ENCODE assay signal across 13 cellular contexts in genomic region chr17:47192549-47192948, GRCh38. TPM values are rescaled to one million over a fixed set of nuclear protein-coding genes. Genes with fewer than 3 reads are reported as not detected.
DNase-seq lines count a peak whose midpoint lies in the region; ATAC-seq and TF ChIP-seq lines count a peak whose summit lies in the region.
"Had no signal": no experiment of that assay in that cellular context is flagged by ENCODE, and none has a peak within 500 bp of the region (broad histone marks: within the 10 kb centered on the region; RNA-seq: fewer than 3 reads in every experiment).

No MANE protein-coding gene starts in this region.

- H3K4me1 ChIP-seq in BLaER1: peaks cover 49% of the 10 kb centered on the region
- no peaks in the 10 kb centered on the region for H3K4me1 ChIP-seq in endodermal cell (ENCODE audit: control insufficient read depth, insufficient read depth, low read length)
- H3K4me1 ChIP-seq: prostate gland had no signal

- H3K36me3 ChIP-seq in BLaER1 (no peaks in the 10 kb centered on the region), endodermal cell (ENCODE audit: control insufficient read depth, insufficient read depth, low read length) (no peaks in the 10 kb centered on the region)
- H3K36me3 ChIP-seq: prostate gland had no signal

- peaks cover 10% of the 10 kb centered on the region for H4K20me1 ChIP-seq in BLaER1

- no peaks in the 10 kb centered on the region for H3K36me3 Mint-ChIP-seq in endodermal cell (ENCODE audit: low read depth)

- ATAC-seq in HG02610 (IDR thresholded peaks at IDR 0.05; ENCODE audit: unreplicated experiment) (peak; percentile 26), HG02852 (IDR thresholded peaks at IDR 0.05; ENCODE audit: unreplicated experiment) (no peak), HG03342 (IDR thresholded peaks at IDR 0.05; ENCODE audit: unreplicated experiment) (no peak)
- ATAC-seq: body of pancreas had no signal

- peaks cover 7% of the 10 kb centered on the region for H3K9me3 Mint-ChIP-seq in endodermal cell

- H3K27ac ChIP-seq in BLaER1 (peak overlapping the region; percentile 63; the same call in 1 of the 2 replicates), endodermal cell (ENCODE audit: low read depth, low read length) (no peak overlapping the region)
- H3K27ac ChIP-seq: body of pancreas, prostate gland, SJSA1 had no signal

- H3K9me3 ChIP-seq in BLaER1 (peaks cover 26% of the 10 kb centered on the region), endodermal cell (ENCODE audit: control insufficient read depth, low read length) (no peaks in the 10 kb centered on the region)
- H3K9me3 ChIP-seq: body of pancreas, MG63, prostate gland, SJSA1 had no signal

- WGBS in endodermal cell (ENCODE audit: insufficient coverage in 1 of 2, insufficient read length in 1 of 2), 2 experiments: 90 to 98% methylated on average over 4 to 5 of the region's 6 CpGs

- H3K27me3 ChIP-seq in BLaER1 (no peaks in the 10 kb centered on the region), endodermal cell (ENCODE audit: control insufficient read depth, insufficient read depth, low read length, poor library complexity, severe bottlenecking) (no peaks in the 10 kb centered on the region)
- H3K27me3 ChIP-seq: body of pancreas, MG63, SJSA1 had no signal

- no peak overlapping the region for H3K27ac Mint-ChIP-seq in endodermal cell

- DNase-seq in NCI-H2196 treated with DMSO at 0.1 percent for 48 hours (lab: John Stamatoyannopoulos, UW; ENCODE audit: unreplicated experiment) (peak; percentile 81), endodermal cell (no peak)
- peak; percentile 28 for DNase-seq in central memory CD4-positive, alpha-beta T cell
- DNase-seq in activated CD4-positive, CD25-positive, alpha-beta regulatory T cell (lab: John Stamatoyannopoulos, UW): no peak
- DNase-seq: body of pancreas, C1 segment of cervical spinal cord, MG63 had no signal

- H3K4me1 Mint-ChIP-seq in endodermal cell: peaks cover 8% of the 10 kb centered on the region

- H3K4me3 Mint-ChIP-seq in endodermal cell: no peak overlapping the region

- TF ChIP-seq CTCF in endodermal cell (conservative IDR thresholded peaks at IDR 0.05): no peak

- H3K9ac ChIP-seq in BLaER1 (no peak overlapping the region), endodermal cell (ENCODE audit: extremely low read depth, low read length, poor library complexity, severe bottlenecking) (no peak overlapping the region)

- no peaks in the 10 kb centered on the region for H3K27me3 Mint-ChIP-seq in endodermal cell (ENCODE audit: insufficient read depth)

- H3K4me2 ChIP-seq in BLaER1: peak overlapping the region; percentile 81

- H3K4me3 ChIP-seq in BLaER1: no peak overlapping the region; the same call in 1 of the 2 replicates
- H3K4me3 ChIP-seq in endodermal cell (ENCODE audit: low read length): no peak overlapping the region
- H3K4me3 ChIP-seq: body of pancreas, MG63, prostate gland, SJSA1 had no signal

RNA-seq across cellular contexts. Expression of gene CDC27, which starts 3.5 kb away (rescaled TPM):
- total RNA-seq in endodermal cell: 100 to 1,000 TPM in 1 of 2 donors, 10 to 100 TPM in 1; 72.1 to 108 TPM
- 69.1 TPM for polyA plus RNA-seq in endodermal cell (2013, experiment 1 of 2)
- polyA plus RNA-seq in endodermal cell (2013, experiment 2 of 2): 73.7 TPM

RNA-seq across cellular contexts. Expression of gene MYL4, which starts 16.6 kb away (rescaled TPM):
- total RNA-seq in endodermal cell: 10 to 100 TPM; 15.5 to 20.0 TPM
- 26.9 TPM for polyA plus RNA-seq in endodermal cell (2013, experiment 1 of 2)
- 27.9 TPM for polyA plus RNA-seq in endodermal cell (2013, experiment 2 of 2)
- total RNA-seq: body of pancreas had no signal

Comparison
In these comparisons a context has a peak if more than half of its experiments do, and no peak if none do; other contexts are left out.
1. DNase-seq: peak in NCI-H2196 treated with DMSO at 0.1 percent for 48 hours (single experiment) and central memory CD4-positive, alpha-beta T cell (single experiment); none in endodermal cell (single experiment) and activated CD4-positive, CD25-positive, alpha-beta regulatory T cell (0 of 4).